Comparison of ENCODE assay signal across 8 cellular contexts in genomic region chr1:33081554-33082305, GRCh38. TPM values are rescaled to one million over a fixed set of nuclear protein-coding genes. Genes with fewer than 3 reads are reported as not detected.
DNase-seq lines count a peak whose midpoint lies in the region; ATAC-seq and TF ChIP-seq lines count a peak whose summit lies in the region.

No MANE protein-coding gene starts in this region.

- peak overlapping the region; percentile 92 for H3K4me3 ChIP-seq in AG09309 (ENCODE audit: control insufficient read depth, low read depth, low read length)
- H3K4me3 ChIP-seq in NB4 (ENCODE audit: low read depth, low read length) = peak overlapping the region; percentile 60
- peak overlapping the region; percentile 59 for H3K4me3 ChIP-seq in ectodermal cell (ENCODE audit: insufficient read depth, low read depth, low read length)
- peak overlapping the region; percentile 68 for H3K4me3 ChIP-seq in naive thymus-derived CD4-positive, alpha-beta T cell (ENCODE audit: low read length)

- ATAC-seq in naive thymus-derived CD4-positive, alpha-beta T cell = no peak

- no peak for DNase-seq in AG09309 (ENCODE audit: low read depth)
- DNase-seq in NB4 (ENCODE audit: low read depth) = no peak
- DNase-seq in naive thymus-derived CD4-positive, alpha-beta T cell = no peak
- no peak for DNase-seq in DMS53 treated with DMSO at 0.1 percent for 48 hours (lab: John Stamatoyannopoulos, UW; ENCODE audit: unreplicated experiment)
- no peak for DNase-seq in T1000 (lab: John Stamatoyannopoulos, UW)
- DNase-seq in cortex of kidney (lab: John Stamatoyannopoulos, UW) = no peak
- no peak for DNase-seq in AG08396 (ENCODE audit: low spot score)

- no peak for TF ChIP-seq POLR2A in NB4 (IDR thresholded peaks at IDR 0.05; ENCODE audit: extremely low read depth, insufficient read length)

- TF ChIP-seq CTCF in AG09309 (IDR thresholded peaks at IDR 0.05; ENCODE audit: control insufficient read depth, insufficient read depth, low read depth, low read length, missing control alignments) (no peak), NB4 (IDR thresholded peaks at IDR 0.05; ENCODE audit: low read depth, low read length) (no peak)

- CTCF ChIA-PET in naive thymus-derived CD4-positive, alpha-beta T cell (lab: Charles Lee) = interaction anchor here (3.0 kb wide), 1 partner anchor 14 kb away, joined by 15 read pairs; no protein-coding TSS in a partner anchor

- POLR2A ChIA-PET in naive thymus-derived CD4-positive, alpha-beta T cell (lab: Charles Lee) = interaction anchor here (0.6 to 3.8 kb wide), 3 partner anchors 45 to 318 kb away, joined by 3 to 24 read pairs (median 5); no protein-coding TSS in a partner anchor

- no peak overlapping the region for H3K27ac ChIP-seq in ectodermal cell (ENCODE audit: insufficient read depth, low read depth, low read length, poor library complexity, severe bottlenecking)
- H3K27ac ChIP-seq in naive thymus-derived CD4-positive, alpha-beta T cell (ENCODE audit: low read depth, low read length) = peak overlapping the region; percentile 66

- peaks cover 27% of the 10 kb centered on the region for H3K27me3 ChIP-seq in ectodermal cell (ENCODE audit: control insufficient read depth, insufficient read depth, low read length, poor library complexity, severe bottlenecking)
- H3K27me3 ChIP-seq in naive thymus-derived CD4-positive, alpha-beta T cell (ENCODE audit: control insufficient read depth in 2 of 2, insufficient read depth in 2 of 2, low read length in 2 of 2) = no peaks in the 10 kb centered on the region

- peaks cover 5% of the 10 kb centered on the region for H3K4me1 ChIP-seq in ectodermal cell (ENCODE audit: control insufficient read depth, insufficient read depth, low read length)
- peaks cover 14 to 15% of the 10 kb centered on the region in 2 donors for H3K4me1 ChIP-seq in naive thymus-derived CD4-positive, alpha-beta T cell (ENCODE audit: control insufficient read depth in 2 of 2, insufficient read depth in 2 of 2, low read length in 2 of 2)

- 6% methylated on average over 35 of the region's 35 CpGs for WGBS in ectodermal cell, 2 experiments

- no peaks in the 10 kb centered on the region for H3K36me3 Mint-ChIP-seq in naive thymus-derived CD4-positive, alpha-beta T cell

- intact Hi-C loops in naive thymus-derived CD4-positive, alpha-beta T cell (cut with micrococcal nuclease) = loop anchor here (1.0 to 10.0 kb wide), 12 partner anchors 18 to 431 kb away; partner anchors contain the start of genes RBBP4 (in 1 of the 2), RNF19B (in 1 of the 2), S100PBP (in 1 of the 2) and TRIM62 (in 1 of the 2)

- H3K36me3 ChIP-seq in ectodermal cell (ENCODE audit: control insufficient read depth, insufficient read depth, low read length) = no peaks in the 10 kb centered on the region
- no peaks in the 10 kb centered on the region for H3K36me3 ChIP-seq in naive thymus-derived CD4-positive, alpha-beta T cell (ENCODE audit: control insufficient read depth in 2 of 3, insufficient read depth in 3 of 3, low read length in 3 of 3)

- H3K9me3 Mint-ChIP-seq in naive thymus-derived CD4-positive, alpha-beta T cell = no peaks in the 10 kb centered on the region

- peak overlapping the region; percentile 81 to 88 (median 86) for H3K4me3 Mint-ChIP-seq in naive thymus-derived CD4-positive, alpha-beta T cell

- peaks cover 20 to 47% (median 38%) of the 10 kb centered on the region in 7 donors for H3K4me1 Mint-ChIP-seq in naive thymus-derived CD4-positive, alpha-beta T cell

- peak overlapping the region in 7 of 9 donors; percentile 43 to 82 (median 65) for H3K27ac Mint-ChIP-seq in naive thymus-derived CD4-positive, alpha-beta T cell

- peaks cover 0 to 30% (median 0%) of the 10 kb centered on the region in 5 donors for H3K27me3 Mint-ChIP-seq in naive thymus-derived CD4-positive, alpha-beta T cell

- H3K9me3 ChIP-seq in ectodermal cell (ENCODE audit: control insufficient read depth, low read length) = no peaks in the 10 kb centered on the region
- H3K9me3 ChIP-seq in naive thymus-derived CD4-positive, alpha-beta T cell (ENCODE audit: control insufficient read depth in 2 of 3, low read length in 3 of 3) = no peaks in the 10 kb centered on the region

RNA-seq across cellular contexts. Expression of gene AZIN2, which starts 0.8 kb away (rescaled TPM):
- 3.3 TPM for polyA plus RNA-seq in ectodermal cell (2013, experiment 1 of 4)
- polyA plus RNA-seq in ectodermal cell (2013, experiment 2 of 4) = 3.4 TPM
- polyA plus RNA-seq in ectodermal cell (2013, experiment 3 of 4) = 3.3 TPM
- 4.5 TPM for polyA plus RNA-seq in ectodermal cell (2013, experiment 4 of 4)
- 1 to 10 TPM; 5.3 to 9.6 (median 9.0) TPM for total RNA-seq in naive thymus-derived CD4-positive, alpha-beta T cell
- 1 to 10 TPM; 4.3 to 5.1 TPM for polyA plus RNA-seq in naive thymus-derived CD4-positive, alpha-beta T cell

RNA-seq across cellular contexts. Expression of gene AK2, which starts 45.0 kb away (rescaled TPM):
- 90.9 TPM for polyA plus RNA-seq in ectodermal cell (2013, experiment 1 of 4)
- 94.5 TPM for polyA plus RNA-seq in ectodermal cell (2013, experiment 2 of 4)
- 79.9 TPM for polyA plus RNA-seq in ectodermal cell (2013, experiment 3 of 4)
- 94.9 TPM for polyA plus RNA-seq in ectodermal cell (2013, experiment 4 of 4)
- 100 to 1,000 TPM in 1 of 5 experiments, 10 to 100 TPM in 4; 53.8 to 219 (median 90.2) TPM for total RNA-seq in naive thymus-derived CD4-positive, alpha-beta T cell
- polyA plus RNA-seq in naive thymus-derived CD4-positive, alpha-beta T cell = 100 to 1,000 TPM; 113 to 134 TPM
